Comparison of ENCODE assay signal across 8 cellular contexts in genomic region chr12:6866920-6867406, GRCh38. TPM values are rescaled to one million over a fixed set of nuclear protein-coding genes. Genes with fewer than 3 reads are reported as not detected.
DNase-seq lines count a peak whose midpoint lies in the region; ATAC-seq and TF ChIP-seq lines count a peak whose summit lies in the region.

No MANE protein-coding gene starts in this region.

- H3K36me3 Mint-ChIP-seq in nephron (ENCODE audit: low read depth) = peaks cover 55% of the 10 kb centered on the region

- POLR2A ChIA-PET in Panc1 (lab: Charles Lee) = interaction anchor here (0.6 to 0.9 kb wide), 7 partner anchors 15 to 178 kb away, joined by 3 to 17 read pairs (median 8); partner anchors contain the start of genes PTMS, USP5 and ZNF384

- peaks cover 28% of the 10 kb centered on the region for H3K4me1 ChIP-seq in Panc1 (ENCODE audit: control insufficient read depth, insufficient read depth, low read length)

- peaks cover 6% of the 10 kb centered on the region; the same call in 1 of the 2 replicates for H3K36me3 ChIP-seq in Panc1 (ENCODE audit: control insufficient read depth, insufficient read depth, low read length)

- H3K27ac ChIP-seq in Panc1 (ENCODE audit: low read length) = peak overlapping the region; percentile 82

- peaks cover 7% of the 10 kb centered on the region for H3K27me3 Mint-ChIP-seq in nephron (ENCODE audit: low read depth)

- no peak for TF ChIP-seq CTCF in Panc1 (IDR thresholded peaks at IDR 0.05)
- TF ChIP-seq CTCF in epithelial cell of esophagus (IDR thresholded peaks at IDR 0.05; ENCODE audit: insufficient read depth, low read depth, low read length, missing control alignments) = no peak
- TF ChIP-seq CTCF in nephron (IDR thresholded peaks at IDR 0.05; ENCODE audit: unreplicated experiment in 3 of 3) = no peak

- ATAC-seq in GM21825 (IDR thresholded peaks at IDR 0.05; ENCODE audit: unreplicated experiment) = peak; percentile 2
- peak; percentile 53 for ATAC-seq in Panc1

- H3K4me3 ChIP-seq in Panc1 (ENCODE audit: low read depth in 2 of 2, low read length in 2 of 2) (peak overlapping the region; percentile 61 to 92), epithelial cell of esophagus (ENCODE audit: low read length) (peak overlapping the region; percentile 88)

- DNase-seq in ELF-1 (ENCODE audit: low read depth, low spot score) (peak; percentile 51), Panc1 (ENCODE audit: low read depth, low spot score) (no peak), epithelial cell of esophagus (ENCODE audit: low read depth) (no peak), NCI-H1694 treated with DMSO at 0.1 percent for 48 hours (lab: John Stamatoyannopoulos, UW) (no peak), NCI-H69 (lab: John Stamatoyannopoulos, UW) (no peak), mucosa of gallbladder (ENCODE audit: low spot score) (no peak)

- H3K9me3 Mint-ChIP-seq in nephron = no peaks in the 10 kb centered on the region

- peak overlapping the region; percentile 90 to 97 (median 96) for H3K4me3 Mint-ChIP-seq in nephron

- CTCF ChIA-PET in Panc1 (lab: Charles Lee) = no interaction called here

- no TSS peak for BruUV-seq in Panc1 (replicated peaks; lab: Mats Ljungman, UMichigan)

- H3K27ac Mint-ChIP-seq in nephron = peak overlapping the region; percentile 65 to 93 (median 91)

- peaks cover 32% of the 10 kb centered on the region for H3K4me1 Mint-ChIP-seq in nephron

- no peaks in the 10 kb centered on the region for H3K9me3 ChIP-seq in Panc1 (ENCODE audit: control insufficient read depth, insufficient read depth, low read depth, low read length)

- in situ Hi-C loops in Panc1 (cut with HindIII; ENCODE audit: low pct_unique_long_range_greater_than_20kb, low sequenced_read_pairs) = no loop called here

- H3K27me3 ChIP-seq in Panc1 (ENCODE audit: control insufficient read depth, insufficient read depth, low read length) = no peaks in the 10 kb centered on the region

- intact Hi-C loops in Panc1 (cut with micrococcal nuclease; ENCODE audit: unreplicated experiment) = no loop called here

RNA-seq across cellular contexts. Expression of gene TPI1, which starts 0.4 kb away (rescaled TPM):
- total RNA-seq in Panc1 (2021; ENCODE audit: unreplicated experiment) (693 TPM), mucosa of gallbladder (610 TPM)
- polyA plus RNA-seq in Panc1 (2012; ENCODE audit: insufficient read length) = 1,013 TPM

RNA-seq across cellular contexts. Expression of gene SPSB2, which starts 6.1 kb away (rescaled TPM):
- total RNA-seq in Panc1 (2021; ENCODE audit: unreplicated experiment) (11.6 TPM), mucosa of gallbladder (33.7 TPM)
- polyA plus RNA-seq in Panc1 (2012; ENCODE audit: insufficient read length) = 10.6 TPM

RNA-seq across cellular contexts. Expression of gene USP5, which starts 15.0 kb away (rescaled TPM):
- total RNA-seq in Panc1 (2021; ENCODE audit: unreplicated experiment) (104 TPM), mucosa of gallbladder (98.4 TPM)
- polyA plus RNA-seq in Panc1 (2012; ENCODE audit: insufficient read length) = 72.1 TPM

RNA-seq across cellular contexts. Expression of gene CDCA3, which starts 15.9 kb away (rescaled TPM):
- total RNA-seq in Panc1 (2021; ENCODE audit: unreplicated experiment) = 59.0 TPM
- 33.8 TPM for polyA plus RNA-seq in Panc1 (2012; ENCODE audit: insufficient read length)
- total RNA-seq in mucosa of gallbladder = 2.2 TPM

RNA-seq across cellular contexts. Expression of gene GNB3, which starts 26.2 kb away (rescaled TPM):
- total RNA-seq in Panc1 (2021; ENCODE audit: unreplicated experiment) = 0.21 TPM
- 1.1 TPM for polyA plus RNA-seq in Panc1 (2012; ENCODE audit: insufficient read length)
- 3.3 TPM for total RNA-seq in mucosa of gallbladder
